ENCODE assay signal across 12 cellular contexts in the genomic region with DNA sequence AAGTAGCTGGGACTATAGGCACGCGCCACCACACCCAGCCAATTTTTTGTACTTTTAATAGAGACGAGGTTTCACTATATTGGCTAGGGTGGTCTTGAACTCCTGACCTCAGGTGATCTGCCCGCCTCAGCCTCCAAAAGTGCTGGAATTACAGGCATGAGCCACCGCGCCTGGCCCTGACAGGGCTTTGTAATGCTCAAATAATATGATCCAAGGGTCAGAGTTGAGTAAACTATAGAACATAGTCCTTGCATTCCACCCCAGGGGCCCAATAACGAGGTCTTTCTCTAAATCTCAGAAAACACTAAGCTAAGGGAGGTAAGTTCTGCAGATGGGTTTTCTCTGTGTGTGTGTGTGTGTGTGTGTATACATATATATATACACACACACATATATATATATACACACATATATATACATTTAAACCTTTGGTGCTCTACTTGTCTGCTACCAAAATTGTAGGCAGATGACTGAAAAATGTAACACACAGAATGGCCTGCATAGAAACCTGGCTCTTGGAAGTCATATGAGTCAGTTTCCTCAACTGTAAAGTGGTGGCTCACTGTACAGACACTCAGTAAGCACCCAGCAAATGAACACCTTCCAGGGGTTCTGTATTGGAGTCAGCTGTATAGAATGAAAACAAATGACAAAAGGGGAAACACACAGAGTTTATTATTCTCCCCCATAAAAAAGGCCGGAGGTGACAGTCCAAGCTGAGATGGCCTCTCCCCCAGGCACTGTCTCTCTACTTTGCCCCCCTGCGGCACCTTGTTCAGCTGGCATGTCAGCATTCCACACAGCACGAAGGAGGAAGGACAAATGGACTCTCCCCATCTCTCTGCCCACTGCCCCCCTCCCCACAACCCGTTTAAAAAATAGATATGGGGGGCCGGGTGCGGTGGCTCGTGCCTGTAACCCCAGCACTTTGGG. TPM values are rescaled to one million over a fixed set of nuclear protein-coding genes. Genes with fewer than 3 reads are reported as not detected.
DNase-seq lines count a peak whose midpoint lies in the region; ATAC-seq and TF ChIP-seq lines count a peak whose summit lies in the region.
"Had no signal": no experiment of that assay in that cellular context is flagged by ENCODE, and none has a peak within 500 bp of the region (broad histone marks: within the 10 kb centered on the region; RNA-seq: fewer than 3 reads in every experiment).

No MANE protein-coding gene starts in this region.

- peaks cover 5% of the 10 kb centered on the region for H3K4me1 ChIP-seq in foreskin keratinocyte

- no peaks in the 10 kb centered on the region for H3K9me3 Mint-ChIP-seq in activated naive CD4-positive, alpha-beta T cell treated with anti-CD3 and anti-CD28 coated beads, Interleukin-2, amount 10 ng/mL, durations not matched to agents 7 days and 5 days
- no peaks in the 10 kb centered on the region for H3K9me3 Mint-ChIP-seq in T-helper 1 cell treated with Interleukin-12 subunit alpha and Interleukin-12 subunit beta and Interleukin-4 antibody, amounts not matched to agents 30 μg/mL and 1 μg/mL, for 36 hours
- no peaks in the 10 kb centered on the region for H3K9me3 Mint-ChIP-seq in type B pancreatic cell

- no peak for TF ChIP-seq CTCF in foreskin keratinocyte (conservative IDR thresholded peaks at IDR 0.05)
- no peak for TF ChIP-seq CTCF in type B pancreatic cell (conservative IDR thresholded peaks at IDR 0.05)

- ATAC-seq in foreskin keratinocyte (peak; percentile 55), T-helper 17 cell (no peak), GM21515 (IDR thresholded peaks at IDR 0.05; ENCODE audit: unreplicated experiment) (no peak)

- peak overlapping the region; percentile 28 for H3K27ac Mint-ChIP-seq in activated naive CD4-positive, alpha-beta T cell treated with anti-CD3 and anti-CD28 coated beads, Interleukin-2, amount 10 ng/mL, durations not matched to agents 7 days and 5 days
- H3K27ac Mint-ChIP-seq in T-helper 1 cell treated with Interleukin-12 subunit alpha and Interleukin-12 subunit beta and Interleukin-4 antibody, amounts not matched to agents 30 μg/mL and 1 μg/mL, for 36 hours, result peak overlapping the region; percentile 26
- H3K27ac Mint-ChIP-seq in type B pancreatic cell (peak overlapping the region; percentile 90), T-helper 17 cell (no peak overlapping the region)

- DNase-seq in activated naive CD4-positive, alpha-beta T cell treated with anti-CD3 and anti-CD28 coated beads, Interleukin-2, amount 10 ng/mL, durations not matched to agents 7 days and 5 days, result no peak
- no peak for DNase-seq in activated naive CD4-positive, alpha-beta T cell treated with Interleukin-2 at 50 U/mL for 16 hours
- peak in 1 of 2 donors; percentile 55 for DNase-seq in foreskin keratinocyte
- no peak for DNase-seq in type B pancreatic cell (ENCODE audit: extremely low spot score, unreplicated experiment)
- no peak for DNase-seq in T-helper 17 cell
- no peak for DNase-seq in SIG-M5 (lab: John Stamatoyannopoulos, UW)
- DNase-seq: effector memory CD4-positive, alpha-beta T cell; NCI-H1105 treated with DMSO at 0.1 percent for 48 hours; NCI-H446 had no signal

- H3K4me1 Mint-ChIP-seq in activated naive CD4-positive, alpha-beta T cell treated with anti-CD3 and anti-CD28 coated beads, Interleukin-2, amount 10 ng/mL, durations not matched to agents 7 days and 5 days, result peaks cover 49% of the 10 kb centered on the region
- peaks cover 13% of the 10 kb centered on the region for H3K4me1 Mint-ChIP-seq in T-helper 1 cell treated with Interleukin-12 subunit alpha and Interleukin-12 subunit beta and Interleukin-4 antibody, amounts not matched to agents 30 μg/mL and 1 μg/mL, for 36 hours (ENCODE audit: low read depth)
- H3K4me1 Mint-ChIP-seq in type B pancreatic cell (ENCODE audit: unreplicated experiment) (peaks cover 58% of the 10 kb centered on the region), T-helper 17 cell (peaks cover 9% of the 10 kb centered on the region)

- no peaks in the 10 kb centered on the region for H3K9me3 ChIP-seq in T-helper 17 cell (ENCODE audit: control insufficient read depth, low read length, poor library complexity, severe bottlenecking)
- H3K9me3 ChIP-seq: prostate gland had no signal

- CTCF ChIA-PET in activated naive CD4-positive, alpha-beta T cell treated with anti-CD3 and anti-CD28 coated beads, Interleukin-2, amount 10 ng/mL, durations not matched to agents 7 days and 5 days (lab: Charles Lee), result no interaction called here

- H3K36me3 Mint-ChIP-seq in activated naive CD4-positive, alpha-beta T cell treated with anti-CD3 and anti-CD28 coated beads, Interleukin-2, amount 10 ng/mL, durations not matched to agents 7 days and 5 days, result no peaks in the 10 kb centered on the region
- no peaks in the 10 kb centered on the region for H3K36me3 Mint-ChIP-seq in T-helper 1 cell treated with Interleukin-12 subunit alpha and Interleukin-12 subunit beta and Interleukin-4 antibody, amounts not matched to agents 30 μg/mL and 1 μg/mL, for 36 hours (ENCODE audit: low read depth)
- H3K36me3 Mint-ChIP-seq in type B pancreatic cell (no peaks in the 10 kb centered on the region), T-helper 17 cell (ENCODE audit: low read depth) (no peaks in the 10 kb centered on the region)

- no peaks in the 10 kb centered on the region for H3K27me3 ChIP-seq in foreskin keratinocyte

- H3K27ac ChIP-seq in foreskin keratinocyte, result no peak overlapping the region
- H3K27ac ChIP-seq: prostate gland had no signal

- no peak overlapping the region for H3K4me3 Mint-ChIP-seq in activated naive CD4-positive, alpha-beta T cell treated with anti-CD3 and anti-CD28 coated beads, Interleukin-2, amount 10 ng/mL, durations not matched to agents 7 days and 5 days
- H3K4me3 Mint-ChIP-seq in T-helper 1 cell treated with Interleukin-12 subunit alpha and Interleukin-12 subunit beta and Interleukin-4 antibody, amounts not matched to agents 30 μg/mL and 1 μg/mL, for 36 hours, result no peak overlapping the region
- H3K4me3 Mint-ChIP-seq in type B pancreatic cell (peak overlapping the region; percentile 54), T-helper 17 cell (no peak overlapping the region)

- peaks cover 4% of the 10 kb centered on the region for H3K27me3 Mint-ChIP-seq in activated naive CD4-positive, alpha-beta T cell treated with anti-CD3 and anti-CD28 coated beads, Interleukin-2, amount 10 ng/mL, durations not matched to agents 7 days and 5 days
- no peaks in the 10 kb centered on the region for H3K27me3 Mint-ChIP-seq in T-helper 1 cell treated with Interleukin-12 subunit alpha and Interleukin-12 subunit beta and Interleukin-4 antibody, amounts not matched to agents 30 μg/mL and 1 μg/mL, for 36 hours (ENCODE audit: low read depth)
- H3K27me3 Mint-ChIP-seq in type B pancreatic cell (no peaks in the 10 kb centered on the region), T-helper 17 cell (no peaks in the 10 kb centered on the region)

RNA-seq across cellular contexts. Expression of a gene that starts 6.0 kb away (rescaled TPM):
- total RNA-seq in foreskin keratinocyte (0.17 and 0.18 TPM in 2 replicates), type B pancreatic cell (ENCODE audit: low replicate concordance) (5.7 and 17.2 TPM in 2 replicates), T-helper 17 cell (1 to 10 TPM; 5.5 to 6.0 TPM)
- 0.16 and 0.18 TPM in 2 replicates for polyA plus RNA-seq in foreskin keratinocyte
